Comparison of ENCODE assay signal across 8 cellular contexts in genomic region chr16:3983081-3983520, GRCh38.
DNase-seq lines count a peak whose midpoint lies in the region; ATAC-seq and TF ChIP-seq lines count a peak whose summit lies in the region.

No MANE protein-coding gene starts in this region.

- no peaks in the 10 kb centered on the region for H3K9me3 ChIP-seq in lung (ENCODE audit: control insufficient read depth in 2 of 2, insufficient read depth in 1 of 2, low read length in 1 of 2)

- H3K36me3 ChIP-seq in lung (ENCODE audit: control insufficient read depth in 2 of 2, insufficient read depth in 2 of 2, low read length in 2 of 2), result peaks cover 0 to 42% of the 10 kb centered on the region in 2 donors

- no peaks in the 10 kb centered on the region for H3K27me3 Mint-ChIP-seq in activated CD4-positive, alpha-beta T cell treated with anti-CD3 and anti-CD28 coated beads for 36 hours

- WGBS in lung, 2 donors, result 17 to 36% methylated on average over 22 of the region's 22 CpGs

- H3K4me1 Mint-ChIP-seq in activated CD4-positive, alpha-beta T cell treated with anti-CD3 and anti-CD28 coated beads for 36 hours, result peaks cover 2% of the 10 kb centered on the region

- intact Hi-C loops in activated CD4-positive, alpha-beta T cell treated with anti-CD3 and anti-CD28 coated beads for 36 hours (cut with DNase I, micrococcal nuclease), result loop anchor here (1.0 to 10.0 kb wide), 4 partner anchors 132 to 347 kb away; partner anchors contain the start of gene ADCY9 (in 1 of the 2)
- intact Hi-C loops in dorsolateral prefrontal cortex (cut with DNase I), result loop anchor here (1.0 to 10.0 kb wide), 4 partner anchors 134 to 349 kb away; partner anchors contain the start of gene ADCY9 (in 1 of the 2)

- H3K27me3 ChIP-seq in dorsolateral prefrontal cortex (no peaks in the 10 kb centered on the region), lung (ENCODE audit: control insufficient read depth, insufficient read depth) (no peaks in the 10 kb centered on the region)

- H3K4me3 Mint-ChIP-seq in activated CD4-positive, alpha-beta T cell treated with anti-CD3 and anti-CD28 coated beads for 36 hours, result no peak overlapping the region

- peak; percentile 67 for DNase-seq in ELR (ENCODE audit: low read depth)
- peak; percentile 56 to 61 for DNase-seq in NCI-H1930 (lab: John Stamatoyannopoulos, UW)
- peak; percentile 74 for DNase-seq in activated CD4-positive, alpha-beta T cell treated with anti-CD3 and anti-CD28 coated beads for 36 hours
- peak; percentile 39 to 85 (median 70) for DNase-seq in dorsolateral prefrontal cortex
- peak; percentile 47 for DNase-seq in lung (ENCODE audit: low spot score)
- DNase-seq in stimulated activated naive CD8-positive, alpha-beta T cell treated with anti-CD3 and anti-CD28 coated beads, Interleukin-15, Interleukin-2, amounts not matched to agents 100 U/mL and 50 U/mL, for 24 hours, result peak; percentile 53
- no peak for DNase-seq in NOMO-1 (lab: John Stamatoyannopoulos, UW; ENCODE audit: unreplicated experiment in 2 of 2)

- peaks cover 3% of the 10 kb centered on the region for H3K36me3 Mint-ChIP-seq in activated CD4-positive, alpha-beta T cell treated with anti-CD3 and anti-CD28 coated beads for 36 hours (ENCODE audit: low read depth)

- H3K27ac ChIP-seq in dorsolateral prefrontal cortex (no peak overlapping the region), lung (ENCODE audit: low read depth in 1 of 2, low read length in 1 of 2) (no peak overlapping the region)

- peak; percentile 94 for ATAC-seq in activated CD4-positive, alpha-beta T cell treated with anti-CD3 and anti-CD28 coated beads for 36 hours
- ATAC-seq in lung (ENCODE audit: insufficient read depth, low FRiP score), result no peak
- peak; percentile 58 for ATAC-seq in stimulated activated naive CD8-positive, alpha-beta T cell treated with anti-CD3 and anti-CD28 coated beads, Interleukin-15, Interleukin-2, amounts not matched to agents 100 U/mL and 50 U/mL, for 24 hours
- ATAC-seq in HG02973 (IDR thresholded peaks at IDR 0.05; ENCODE audit: unreplicated experiment), result no peak

- CTCF ChIA-PET in activated CD4-positive, alpha-beta T cell treated with anti-CD3 and anti-CD28 coated beads for 36 hours (lab: Charles Lee), result interaction anchor here (0.5 to 2.1 kb wide), 8 partner anchors 16 to 346 kb away, joined by 3 to 11 read pairs (median 4); no protein-coding TSS in a partner anchor

- TF ChIP-seq CTCF in dorsolateral prefrontal cortex (IDR thresholded peaks at IDR 0.05 in 54 of 56, conservative IDR thresholded peaks at IDR 0.05 in 2 of 56; ENCODE audit: low read depth in 1 of 56, partially characterized antibody in 56 of 56) (peak in 54 of 56 donors; percentile 15 to 81 (median 65)), lung (IDR thresholded peaks at IDR 0.05; ENCODE audit: control extremely low read depth, extremely low read depth) (peak; percentile 52)

- no peak overlapping the region for H3K27ac Mint-ChIP-seq in activated CD4-positive, alpha-beta T cell treated with anti-CD3 and anti-CD28 coated beads for 36 hours

- H3K4me3 ChIP-seq in dorsolateral prefrontal cortex, result no peak overlapping the region
- H3K4me3 ChIP-seq in lung, result no peak overlapping the region

- POLR2A ChIA-PET in activated CD4-positive, alpha-beta T cell treated with anti-CD3 and anti-CD28 coated beads for 36 hours (lab: Charles Lee), result interaction anchor here (0.6 kb wide), 1 partner anchor 351 kb away, joined by 3 read pairs; no protein-coding TSS in a partner anchor

- no peaks in the 10 kb centered on the region for H3K4me1 ChIP-seq in lung (ENCODE audit: control insufficient read depth in 2 of 2, insufficient read depth in 2 of 2, low read length in 2 of 2)

- H3K9me3 Mint-ChIP-seq in activated CD4-positive, alpha-beta T cell treated with anti-CD3 and anti-CD28 coated beads for 36 hours (ENCODE audit: low read depth), result no peaks in the 10 kb centered on the region

Comparison
In these comparisons a context has a peak if more than half of its experiments do, and no peak if none do; other contexts are left out.
1. DNase-seq: peak in ELR (single experiment), NCI-H1930 (2 of 2), activated CD4-positive, alpha-beta T cell treated with anti-CD3 and anti-CD28 coated beads for 36 hours (single experiment), dorsolateral prefrontal cortex (10 of 10), lung (single experiment) and stimulated activated naive CD8-positive, alpha-beta T cell treated with anti-CD3 and anti-CD28 coated beads, Interleukin-15, Interleukin-2, amounts not matched to agents 100 U/mL and 50 U/mL, for 24 hours (single experiment); none in NOMO-1 (0 of 2).
2. ATAC-seq: peak in activated CD4-positive, alpha-beta T cell treated with anti-CD3 and anti-CD28 coated beads for 36 hours (single experiment) and stimulated activated naive CD8-positive, alpha-beta T cell treated with anti-CD3 and anti-CD28 coated beads, Interleukin-15, Interleukin-2, amounts not matched to agents 100 U/mL and 50 U/mL, for 24 hours (single experiment); none in lung (single experiment) and HG02973 (single experiment).